ENCODE assay signal across 8 cellular contexts in genomic region chr19:2058570-2059421, GRCh38. TPM values are rescaled to one million over a fixed set of nuclear protein-coding genes. Genes with fewer than 3 reads are reported as not detected.
DNase-seq lines count a peak whose midpoint lies in the region; ATAC-seq and TF ChIP-seq lines count a peak whose summit lies in the region.

No MANE protein-coding gene starts in this region.

- no peak for TF ChIP-seq CTCF in heart right ventricle (IDR thresholded peaks at IDR 0.05)
- no peak for TF ChIP-seq CTCF in nephron (IDR thresholded peaks at IDR 0.05; ENCODE audit: unreplicated experiment in 3 of 3)

- peak overlapping the region; percentile 63 to 71 (median 65) for H3K4me3 Mint-ChIP-seq in nephron

- intact Hi-C loops in heart right ventricle (cut with DNase I) (no loop called here), left cardiac atrium (cut with DNase I) (no loop called here), aorta (cut with DNase I) (no loop called here)

- no peaks in the 10 kb centered on the region for H3K36me3 Mint-ChIP-seq in nephron (ENCODE audit: low read depth)

- no peaks in the 10 kb centered on the region for H3K27me3 Mint-ChIP-seq in nephron (ENCODE audit: low read depth)

- H3K9me3 ChIP-seq in heart right ventricle (no peaks in the 10 kb centered on the region), aorta (ENCODE audit: control insufficient read depth, low read length) (no peaks in the 10 kb centered on the region)

- H3K4me1 Mint-ChIP-seq in nephron, result peaks cover 32% of the 10 kb centered on the region

- DNase-seq in heart right ventricle (no peak), left cardiac atrium (no peak), C1 segment of cervical spinal cord (lab: John Stamatoyannopoulos, UW) (no peak), aorta (no peak)

- WGBS in heart right ventricle, 2 donors, result 91 to 93% methylated on average over 27 of the region's 27 CpGs
- WGBS in aorta, 2 donors, result 91% methylated on average over 27 of the region's 27 CpGs

- no peaks in the 10 kb centered on the region for H3K36me3 ChIP-seq in heart right ventricle
- H3K36me3 ChIP-seq in aorta (ENCODE audit: control insufficient read depth in 1 of 2, insufficient read depth in 2 of 2, low read length in 1 of 2), result no peaks in the 10 kb centered on the region

- peak overlapping the region; percentile 96 to 100 (median 99) for H3K27ac Mint-ChIP-seq in nephron

- no peaks in the 10 kb centered on the region for H3K9me3 Mint-ChIP-seq in nephron

- H3K4me1 ChIP-seq in heart right ventricle (peaks cover 34 to 87% (median 68%) of the 10 kb centered on the region in 9 donors), aorta (ENCODE audit: control insufficient read depth in 1 of 2, insufficient read depth in 2 of 2, low read length in 2 of 2) (no peaks in the 10 kb centered on the region)

- H3K27me3 ChIP-seq in heart right ventricle (no peaks in the 10 kb centered on the region), aorta (ENCODE audit: control insufficient read depth in 1 of 2, insufficient read depth in 2 of 2, low read length in 1 of 2) (no peaks in the 10 kb centered on the region)

- ATAC-seq in heart right ventricle (no peak), left cardiac atrium (no peak), HG03175 (IDR thresholded peaks at IDR 0.05; ENCODE audit: unreplicated experiment) (no peak), GM21786 (IDR thresholded peaks at IDR 0.05; ENCODE audit: unreplicated experiment) (no peak), aorta (ENCODE audit: low FRiP score) (no peak)

- H3K4me3 ChIP-seq in heart right ventricle (no peak overlapping the region), aorta (ENCODE audit: low read length in 2 of 2) (no peak overlapping the region)

- peak overlapping the region; percentile 97 to 100 (median 100) for H3K27ac ChIP-seq in heart right ventricle
- peak overlapping the region; percentile 98 for H3K27ac ChIP-seq in cingulate gyrus (ENCODE audit: low read depth, low read length)
- peak overlapping the region in 1 of 2 donors; percentile 92 for H3K27ac ChIP-seq in aorta (ENCODE audit: low read depth in 1 of 2, low read length in 2 of 2)

RNA-seq across cellular contexts. Expression of gene MKNK2, which starts 7.8 kb away (rescaled TPM):
- total RNA-seq in heart right ventricle (100 to 1,000 TPM; 107 to 260 (median 144) TPM), left cardiac atrium (100 to 1,000 TPM; 127 to 174 TPM), aorta (100 to 1,000 TPM in 1 of 2 donors, 10 to 100 TPM in 1; 93.0 to 103 TPM)
- polyA plus RNA-seq in heart right ventricle (100 to 1,000 TPM; 144 to 189 TPM), aorta (10 to 100 TPM; 49.3 to 68.1 TPM)

RNA-seq across cellular contexts. Expression of gene MOB3A, which starts 37.3 kb away (rescaled TPM):
- total RNA-seq in heart right ventricle, result 10 to 100 TPM; 10.0 to 30.5 (median 16.2) TPM
- 10 to 100 TPM in 1 of 2 donors, 1 to 10 TPM in 1; 8.9 to 12.8 TPM for polyA plus RNA-seq in heart right ventricle
- 10 to 100 TPM; 24.9 to 28.6 TPM for total RNA-seq in left cardiac atrium
- total RNA-seq in aorta, result 10 to 100 TPM; 41.1 to 43.6 TPM
- polyA plus RNA-seq in aorta, result 10 to 100 TPM; 12.5 to 15.5 TPM

RNA-seq across cellular contexts. Expression of gene IZUMO4, which starts 37.9 kb away (rescaled TPM):
- total RNA-seq in heart right ventricle (1 to 10 TPM; 1.2 to 6.5 (median 2.2) TPM), left cardiac atrium (1 to 10 TPM in 1 of 2 donors, under 1 TPM in 1; 0.89 to 2.3 TPM), aorta (1 to 10 TPM; 1.6 to 3.6 TPM)
- polyA plus RNA-seq in heart right ventricle (10 to 100 TPM in 1 of 2 donors, 1 to 10 TPM in 1; 8.6 to 13.1 TPM), aorta (10 to 100 TPM in 1 of 2 donors, 1 to 10 TPM in 1; 5.5 to 25.2 TPM)

RNA-seq across cellular contexts. Expression of gene BTBD2, which starts 43.3 kb away (rescaled TPM):
- 10 to 100 TPM; 45.1 to 70.4 (median 56.6) TPM for total RNA-seq in heart right ventricle
- 10 to 100 TPM; 42.8 to 55.2 TPM for polyA plus RNA-seq in heart right ventricle
- 10 to 100 TPM; 51.4 to 54.3 TPM for total RNA-seq in left cardiac atrium
- total RNA-seq in aorta, result 10 to 100 TPM; 46.2 to 62.7 TPM
- 10 to 100 TPM; 27.5 to 56.7 TPM for polyA plus RNA-seq in aorta
